Comparison of ENCODE assay signal across 9 cellular contexts in genomic region chr3:66372681-66373350, GRCh38.
DNase-seq lines count a peak whose midpoint lies in the region; ATAC-seq lines count a peak whose summit lies in the region.
"Had no signal": no experiment of that assay in that cellular context is flagged by ENCODE, and none has a peak within 500 bp of the region (broad histone marks: within the 10 kb centered on the region; RNA-seq: fewer than 3 reads in every experiment).

No MANE protein-coding gene starts in this region.

- H2BK5ac ChIP-seq in mesendoderm (ENCODE audit: low read length), result no peak overlapping the region

- H4K8ac ChIP-seq in mesendoderm (ENCODE audit: low read depth, low read length), result no peak overlapping the region

- H3K4me1 Mint-ChIP-seq in central memory CD8-positive, alpha-beta T cell, result peaks cover 16% of the 10 kb centered on the region

- H3K9me3 Mint-ChIP-seq in central memory CD8-positive, alpha-beta T cell, result no peaks in the 10 kb centered on the region
- H3K9me3 Mint-ChIP-seq: T-helper 1 cell treated with Interleukin-12 subunit alpha and Interleukin-12 subunit beta and Interleukin-4 antibody, amounts not matched to agents 30 μg/mL and 1 μg/mL, for 36 hours had no signal

- H3K36me3 ChIP-seq in mesendoderm (ENCODE audit: control insufficient read depth, insufficient read depth, low read length), result peaks cover 3% of the 10 kb centered on the region

- peaks cover 18% of the 10 kb centered on the region for H3K36me3 Mint-ChIP-seq in central memory CD8-positive, alpha-beta T cell (ENCODE audit: insufficient read depth)

- no peaks in the 10 kb centered on the region for H3K79me2 ChIP-seq in mesendoderm (ENCODE audit: control insufficient read depth, insufficient read depth, low read length)

- no peaks in the 10 kb centered on the region for H3K27me3 Mint-ChIP-seq in central memory CD8-positive, alpha-beta T cell

- H3K27ac ChIP-seq in mesendoderm (ENCODE audit: low read depth, low read length), result no peak overlapping the region

- H2BK15ac ChIP-seq in mesendoderm (replicated peaks; ENCODE audit: low read depth), result no peak overlapping the region

- no peak overlapping the region for H3K4ac ChIP-seq in mesendoderm (ENCODE audit: low read depth, low read length)

- no peak overlapping the region for H3K23ac ChIP-seq in mesendoderm (ENCODE audit: low read length)

- H4K5ac ChIP-seq in mesendoderm (ENCODE audit: low read length), result no peak overlapping the region

- no peak overlapping the region for H2AK5ac ChIP-seq in mesendoderm (ENCODE audit: low read length)

- no peak overlapping the region for H3K9ac ChIP-seq in mesendoderm (ENCODE audit: low read length)

- no peak overlapping the region for H2BK120ac ChIP-seq in mesendoderm (ENCODE audit: low read depth, low read length)

- H3K4me3 Mint-ChIP-seq in central memory CD8-positive, alpha-beta T cell, result no peak overlapping the region
- H3K4me3 Mint-ChIP-seq: T-helper 1 cell treated with Interleukin-12 subunit alpha and Interleukin-12 subunit beta and Interleukin-4 antibody, amounts not matched to agents 30 μg/mL and 1 μg/mL, for 36 hours had no signal

- H3K56ac ChIP-seq in mesendoderm (ENCODE audit: low read length), result no peak overlapping the region

- DNase-seq in NCI-H82 (lab: John Stamatoyannopoulos, UW), result peak; percentile 38
- DNase-seq in NCI-H82 treated with DMSO at 0.1 percent for 48 hours (lab: John Stamatoyannopoulos, UW; ENCODE audit: unreplicated experiment), result no peak
- peak; percentile 87 for DNase-seq in NCI-H748 (lab: John Stamatoyannopoulos, UW; ENCODE audit: unreplicated experiment)
- DNase-seq in central memory CD8-positive, alpha-beta T cell (ENCODE audit: low spot score in 2 of 2), result peak in 1 of 2 donors; percentile 57
- DNase-seq in mesendoderm, result peak; percentile 90

- no CpG with 5 or more reads among the region's 18 CpGs for WGBS in mesendoderm (ENCODE audit: extremely low coverage, insufficient coverage, low lambda C conversion rate)

- H3K79me1 ChIP-seq in mesendoderm (ENCODE audit: low read length), result no peaks in the 10 kb centered on the region

- H3K27me3 ChIP-seq in mesendoderm (ENCODE audit: insufficient read depth, low read length, poor library complexity), result no peaks in the 10 kb centered on the region

- H3K27ac Mint-ChIP-seq in central memory CD8-positive, alpha-beta T cell (ENCODE audit: low read depth), result peak overlapping the region; percentile 81
- H3K27ac Mint-ChIP-seq: T-helper 1 cell treated with Interleukin-12 subunit alpha and Interleukin-12 subunit beta and Interleukin-4 antibody, amounts not matched to agents 30 μg/mL and 1 μg/mL, for 36 hours had no signal

- no peaks in the 10 kb centered on the region for H3K4me1 ChIP-seq in mesendoderm (ENCODE audit: control insufficient read depth, low read depth, low read length)

- no peak overlapping the region for H3K4me2 ChIP-seq in mesendoderm (ENCODE audit: low read length)

- no peak overlapping the region for H3K4me3 ChIP-seq in mesendoderm (ENCODE audit: low read length)

- ATAC-seq in central memory CD8-positive, alpha-beta T cell (replicated peaks; ENCODE audit: extremely low read depth, poor library complexity, severe bottlenecking), result peak; percentile 91
- ATAC-seq in HG03025 (IDR thresholded peaks at IDR 0.05; ENCODE audit: low FRiP score, unreplicated experiment), result no peak
- no peak for ATAC-seq in GM18909 (IDR thresholded peaks at IDR 0.05; ENCODE audit: poor library complexity, unreplicated experiment)
- no peak for ATAC-seq in HG02973 (IDR thresholded peaks at IDR 0.05; ENCODE audit: unreplicated experiment)

- no peak overlapping the region for H3K18ac ChIP-seq in mesendoderm (ENCODE audit: low read length)
